In the genomic region with DNA sequence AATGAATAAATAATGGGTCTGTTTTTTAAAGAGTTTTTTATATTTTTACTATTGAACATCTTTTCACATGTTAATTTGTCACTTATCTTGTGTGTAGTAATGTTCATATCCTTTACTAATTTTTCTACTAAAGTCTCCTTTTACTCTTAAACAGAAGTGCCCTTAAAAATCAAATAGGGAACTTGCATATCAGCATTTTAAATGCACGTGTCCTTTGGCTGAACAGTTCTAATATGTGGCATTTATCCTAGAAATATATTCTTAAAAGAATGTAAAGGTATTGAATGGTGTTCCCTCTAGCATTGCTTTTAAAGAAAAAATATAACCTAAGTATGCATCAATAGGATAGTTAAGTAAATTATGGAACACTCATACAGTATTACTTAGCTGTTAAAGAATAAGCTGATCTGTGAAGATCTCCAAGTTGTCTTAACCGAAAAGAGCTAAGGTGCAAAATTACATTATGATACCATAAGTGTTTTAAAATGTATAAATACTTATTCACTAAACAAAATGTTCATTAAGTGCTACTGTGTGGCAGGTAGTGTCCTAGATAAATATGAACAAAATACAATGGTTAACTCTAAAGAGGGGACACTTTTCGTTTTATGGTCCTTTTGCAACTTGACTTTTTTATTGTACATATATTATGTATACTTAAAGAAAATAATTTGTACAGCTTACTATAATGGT, we compare ENCODE assay signal across 8 cellular contexts. TPM values are rescaled to one million over a fixed set of nuclear protein-coding genes. Genes with fewer than 3 reads are reported as not detected.
A peak's percentile ranks its signal among the peaks of the same experiment; 100 is the strongest.
DNase-seq lines count a peak whose midpoint lies in the region; ATAC-seq and TF ChIP-seq lines count a peak whose summit lies in the region.

No MANE protein-coding gene starts in this region.

- H3K27me3 Mint-ChIP-seq in naive B cell = peaks cover 15 to 24% (median 16%) of the 10 kb centered on the region in 3 donors

- DNase-seq in AG10803 (ENCODE audit: low read depth) (no peak), cerebellar cortex (ENCODE audit: low spot score) (peak; percentile 8), naive B cell (no peak), NCI-H2171 (lab: John Stamatoyannopoulos, UW) (no peak), A172 (ENCODE audit: low spot score) (no peak), Ammon's horn (ENCODE audit: low spot score) (no peak)

- H3K36me3 Mint-ChIP-seq in naive B cell = peaks cover 10 to 20% of the 10 kb centered on the region in 2 donors

- H3K27ac ChIP-seq in KOPT-K1 (ENCODE audit: low read depth, low read length, poor library complexity, severe bottlenecking) = peak overlapping the region; percentile 32

- peak overlapping the region in 7 of 8 donors; percentile 60 to 92 (median 84) for H3K4me3 Mint-ChIP-seq in naive B cell

- H3K4me3 ChIP-seq in AG10803 (ENCODE audit: low read length) = peak overlapping the region; percentile 65

- peak overlapping the region in 1 of 6 donors; percentile 53 for H3K27ac Mint-ChIP-seq in naive B cell

- H3K9me3 Mint-ChIP-seq in naive B cell = no peaks in the 10 kb centered on the region

- no peaks in the 10 kb centered on the region for H3K9me3 ChIP-seq in KOPT-K1 (ENCODE audit: insufficient read depth, low read length, poor library complexity, severe bottlenecking)

- TF ChIP-seq CTCF in AG10803 (conservative IDR thresholded peaks at IDR 0.05; ENCODE audit: low read length) = no peak

- peaks cover 6 to 11% (median 10%) of the 10 kb centered on the region in 3 donors for H3K4me1 Mint-ChIP-seq in naive B cell

- peaks cover 41% of the 10 kb centered on the region for H3K36me3 ChIP-seq in KOPT-K1 (ENCODE audit: insufficient read depth, low read length)

- no peak for ATAC-seq in naive B cell (ENCODE audit: low read depth in 2 of 2)
- ATAC-seq in HG03521 (IDR thresholded peaks at IDR 0.05; ENCODE audit: unreplicated experiment) = no peak

RNA-seq across cellular contexts. Expression of a gene that starts 0.6 kb away (rescaled TPM):
- under 1 TPM in 4 of 6 donors, not detected in 2; 0.25 to 0.86 (median 0.65) TPM for polyA plus RNA-seq in naive B cell (ENCODE audit: low read depth in 6 of 6)
- total RNA-seq in A172 (2014; rRNA removed; shearing (Covaris generic)) = 9.1 and 12.0 TPM in 2 replicates

RNA-seq across cellular contexts. Expression of a gene that starts 13.8 kb away (rescaled TPM):
- polyA plus RNA-seq in naive B cell (ENCODE audit: low read depth in 6 of 6) = 10 to 100 TPM in 5 of 6 donors, 1 to 10 TPM in 1; 4.8 to 22.1 (median 18.3) TPM
- total RNA-seq in A172 (2014; rRNA removed; shearing (Covaris generic)) = 16.9 and 18.7 TPM in 2 replicates

RNA-seq across cellular contexts. Expression of a gene that starts 21.6 kb away (rescaled TPM):
- polyA plus RNA-seq in naive B cell (ENCODE audit: low read depth in 6 of 6) = under 1 TPM in 4 of 6 donors, not detected in 2; 0.25 to 0.61 (median 0.40) TPM
- not detected in 2 replicates for total RNA-seq in A172 (2014; rRNA removed; shearing (Covaris generic))

RNA-seq across cellular contexts. Expression of a gene that starts 28.7 kb away (rescaled TPM):
- 1 to 10 TPM in 5 of 6 donors, not detected in 1; 4.5 to 8.7 (median 5.1) TPM for polyA plus RNA-seq in naive B cell (ENCODE audit: low read depth in 6 of 6)
- 3.5 and 5.6 TPM in 2 replicates for total RNA-seq in A172 (2014; rRNA removed; shearing (Covaris generic))

RNA-seq across cellular contexts. Expression of a gene that starts 55.2 kb away (rescaled TPM):
- polyA plus RNA-seq in naive B cell (ENCODE audit: low read depth in 6 of 6) = 1 to 10 TPM in 3 of 6 donors, under 1 TPM in 2, not detected in 1; 0.54 to 3.3 (median 1.5) TPM
- total RNA-seq in A172 (2014; rRNA removed; shearing (Covaris generic)) = 17.4 and 24.4 TPM in 2 replicates
